In the genomic region with DNA sequence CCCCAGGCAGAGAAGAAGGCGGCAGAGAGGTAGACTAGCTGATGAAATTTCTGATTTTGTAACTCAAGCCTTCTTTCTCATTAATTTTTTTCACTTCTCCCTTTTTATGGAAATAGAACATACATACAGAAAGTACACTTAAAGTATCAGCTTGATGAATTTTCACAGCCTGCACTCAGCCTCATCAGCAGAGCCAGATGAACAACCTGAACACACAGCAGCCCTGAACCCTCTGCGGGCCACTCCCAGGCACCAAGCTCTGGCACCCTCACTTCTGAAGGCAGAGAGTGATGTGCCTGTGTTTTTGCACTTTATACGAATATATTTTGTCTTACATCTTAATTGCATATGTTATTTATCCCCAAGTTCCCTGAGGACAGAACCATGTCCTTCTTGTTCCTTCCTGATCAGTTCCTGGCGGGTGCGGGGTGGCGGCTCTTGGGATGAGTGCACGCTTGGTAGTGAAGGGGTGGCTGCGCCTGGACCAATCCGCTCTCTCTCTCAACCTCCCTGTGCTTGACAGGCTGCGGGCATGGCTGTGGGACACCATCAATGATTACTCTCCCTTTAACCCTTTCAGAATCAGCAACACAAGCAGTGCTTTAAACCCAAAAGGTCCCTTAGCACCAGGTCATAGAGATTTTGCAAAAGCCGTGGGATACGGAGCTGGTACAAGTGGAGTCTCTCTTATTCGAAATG, we compare ENCODE assay signal across 23 cellular contexts. TPM values are rescaled to one million over a fixed set of nuclear protein-coding genes. Genes with fewer than 3 reads are reported as not detected.
DNase-seq lines count a peak whose midpoint lies in the region; ATAC-seq, FAIRE-seq and TF ChIP-seq lines count a peak whose summit lies in the region.
"Had no signal": no experiment of that assay in that cellular context is flagged by ENCODE, and none has a peak within 500 bp of the region (broad histone marks: within the 10 kb centered on the region; RNA-seq: fewer than 3 reads in every experiment).

No MANE protein-coding gene starts in this region.

- no peak overlapping the region for H3K9ac ChIP-seq in HepG2 (ENCODE audit: insufficient read depth, low read depth, low read length)
- H3K9ac ChIP-seq: BLaER1, KMS-11 had no signal

- no peak overlapping the region for H3K4me3 ChIP-seq in RWPE2 (ENCODE audit: severe bottlenecking)
- peak overlapping the region in 1 of 3 experiments; percentile 44; a peak in 2 of 6 replicates for H3K4me3 ChIP-seq in HepG2 (replicated peaks in 1 of 3; ENCODE audit: insufficient read depth in 1 of 3, low read depth in 2 of 3, low read length in 3 of 3)
- H3K4me3 ChIP-seq: ascending aorta, BLaER1, SJSA1, tibial nerve had no signal

- DNase-seq in activated CD8-positive, alpha-beta memory T cell treated with anti-CD3 and anti-CD28 coated beads for 24 hours: peak; percentile 5
- no peak for DNase-seq in activated CD8-positive, alpha-beta memory T cell treated with anti-CD3 and anti-CD28 coated beads, Interleukin-2, amount 50 U/mL, for 48 hours
- no peak for DNase-seq in RWPE2 (ENCODE audit: low spot score)
- DNase-seq in HepG2 (ENCODE audit: low spot score): no peak
- DNase-seq in NCI-H1092 (lab: John Stamatoyannopoulos, UW): no peak
- DNase-seq in GOT3 (lab: John Stamatoyannopoulos, UW): no peak
- DNase-seq in activated naive CD4-positive, alpha-beta T cell treated with anti-CD3 and anti-CD28 coated beads, Interleukin-2, amount 50 U/mL, for 16 hours: no peak
- DNase-seq: activated CD4-positive, alpha-beta T cell treated with anti-CD3 and anti-CD28 coated beads for 48 hours; hippocampal formation; mesenchymal stem cell; NCI-H1092 treated with DMSO at 0.1 percent for 48 hours; NCI-H2029; NCI-H2227 treated with DMSO at 0.1 percent for 48 hours; NCI-H82; retina had no signal

- no peaks in the 10 kb centered on the region for H3K79me2 ChIP-seq in HepG2 (ENCODE audit: insufficient read depth, low read length)

- H3K9me3 ChIP-seq in RWPE2 (ENCODE audit: severe bottlenecking) (no peaks in the 10 kb centered on the region), HepG2 (ENCODE audit: low read length) (no peaks in the 10 kb centered on the region)
- H3K9me3 ChIP-seq: ascending aorta, SJSA1, tibial nerve had no signal

- TF ChIP-seq CTCF in RWPE2 (IDR thresholded peaks at IDR 0.05; ENCODE audit: poor library complexity, severe bottlenecking): no peak
- no peak for TF ChIP-seq CTCF in HepG2 (CRISPR knock-in tag; IDR thresholded peaks at IDR 0.05)

- no peaks in the 10 kb centered on the region for H3K27me3 ChIP-seq in RWPE2 (ENCODE audit: insufficient read depth, poor library complexity, severe bottlenecking)
- peaks cover 0 to 2% of the 10 kb centered on the region in 2 experiments; a peak in 2 of 5 replicates for H3K27me3 ChIP-seq in HepG2 (ENCODE audit: control insufficient read depth in 1 of 2, insufficient read depth in 2 of 2, low read length in 2 of 2)
- H3K27me3 ChIP-seq: ascending aorta, BLaER1, SJSA1 had no signal

- H3K4me2 ChIP-seq in HepG2 (ENCODE audit: low read depth, low read length): peak overlapping the region; percentile 63
- H3K4me2 ChIP-seq: BLaER1, KMS-11 had no signal

- no peak for TF ChIP-seq POLR2A in HepG2 (IDR thresholded peaks at IDR 0.05; ENCODE audit: insufficient read depth in 1 of 2, low read depth in 2 of 2, low read length in 2 of 2)

- no peaks in the 10 kb centered on the region for H4K20me1 ChIP-seq in HepG2 (ENCODE audit: insufficient read depth, low read length)
- H4K20me1 ChIP-seq: BLaER1 had no signal

- H3K4me1 ChIP-seq in RWPE2 (ENCODE audit: insufficient read depth, poor library complexity, severe bottlenecking) (peaks cover 5% of the 10 kb centered on the region), HepG2 (ENCODE audit: insufficient read depth, low read length) (peaks cover 45% of the 10 kb centered on the region)

- POLR2A ChIA-PET in HepG2 (lab: Yijun Ruan, JAX): interaction anchor here (0.7 to 1.4 kb wide), 6 partner anchors 14 to 277 kb away, joined by 3 to 6 read pairs (median 4); no protein-coding TSS in a partner anchor

- intact Hi-C loops in HepG2 (cut with micrococcal nuclease; ENCODE audit: unreplicated experiment): no loop called here

- H3K27ac ChIP-seq in RWPE2 (ENCODE audit: poor library complexity, severe bottlenecking): no peak overlapping the region
- no peak overlapping the region for H3K27ac ChIP-seq in HepG2 (ENCODE audit: extremely low read length, insufficient read depth, low read length)
- H3K27ac ChIP-seq: ascending aorta, BLaER1, epithelial cell of prostate, KMS-11, SJSA1, tibial nerve had no signal

- no peak for TF ChIP-seq RAD21 in HepG2 (CRISPR knock-in tag; IDR thresholded peaks at IDR 0.05)

- ATAC-seq in RWPE2 (ENCODE audit: low read depth) (peak; percentile 21; the same call in 2 of the 3 replicates), HepG2 (no peak), HG02870 (IDR thresholded peaks at IDR 0.05; ENCODE audit: unreplicated experiment) (no peak)

- H3K36me3 ChIP-seq in RWPE2 (ENCODE audit: low read depth) (no peaks in the 10 kb centered on the region), HepG2 (replicated peaks in 1 of 2; ENCODE audit: control insufficient read depth in 1 of 2, insufficient read depth in 2 of 2, low read length in 2 of 2) (no peaks in the 10 kb centered on the region)
- H3K36me3 ChIP-seq: ascending aorta, SJSA1, tibial nerve had no signal

- FAIRE-seq in HepG2 (lab: Jason Lieb, UNC): no peak
- FAIRE-seq: islet of Langerhans had no signal

- TF ChIP-seq EP300 in HepG2 (IDR thresholded peaks at IDR 0.05; ENCODE audit: low read depth in 2 of 2, low read length in 2 of 2): no peak
- TF ChIP-seq EP300 in HepG2 (CRISPR knock-in tag; IDR thresholded peaks at IDR 0.05; ENCODE audit: borderline replicate concordance): no peak

- 78% methylated on average over 13 of the region's 13 CpGs for WGBS in HepG2 (ENCODE audit: low lambda C conversion rate)

- H2AFZ ChIP-seq in HepG2 (ENCODE audit: low read length): no peak overlapping the region

- CTCF ChIA-PET in HepG2 (lab: Yijun Ruan, JAX; ENCODE audit: low intra/inter-chr PET ratio, low total read pairs): no interaction called here

- in situ Hi-C loops in HepG2 (cut with HindIII; ENCODE audit: extremely low pct_ligation_motif_present, low pct_unique_long_range_greater_than_20kb): no loop called here

- TSS peak; percentile 50 for BruUV-seq in HepG2 (replicated peaks; lab: Mats Ljungman, UMichigan)

TF ChIP-seq in HepG2, 621 proteins besides CTCF, POLR2A, EP300 and RAD21 (continues in another document):
- TF ChIP-seq RORA (CRISPR knock-in tag; IDR thresholded peaks at IDR 0.05) (no peak), ZNF10 (CRISPR knock-in tag; IDR thresholded peaks at IDR 0.05; ENCODE audit: borderline replicate concordance, low read depth) (no peak), TGIF2 (CRISPR knock-in tag; IDR thresholded peaks at IDR 0.05) (no peak), ZNF652 (CRISPR knock-in tag; IDR thresholded peaks at IDR 0.05; ENCODE audit: borderline replicate concordance, low read depth) (peak; percentile 65; the same call in 1 of the 2 replicates)
- TF ChIP-seq, protein P1, sequence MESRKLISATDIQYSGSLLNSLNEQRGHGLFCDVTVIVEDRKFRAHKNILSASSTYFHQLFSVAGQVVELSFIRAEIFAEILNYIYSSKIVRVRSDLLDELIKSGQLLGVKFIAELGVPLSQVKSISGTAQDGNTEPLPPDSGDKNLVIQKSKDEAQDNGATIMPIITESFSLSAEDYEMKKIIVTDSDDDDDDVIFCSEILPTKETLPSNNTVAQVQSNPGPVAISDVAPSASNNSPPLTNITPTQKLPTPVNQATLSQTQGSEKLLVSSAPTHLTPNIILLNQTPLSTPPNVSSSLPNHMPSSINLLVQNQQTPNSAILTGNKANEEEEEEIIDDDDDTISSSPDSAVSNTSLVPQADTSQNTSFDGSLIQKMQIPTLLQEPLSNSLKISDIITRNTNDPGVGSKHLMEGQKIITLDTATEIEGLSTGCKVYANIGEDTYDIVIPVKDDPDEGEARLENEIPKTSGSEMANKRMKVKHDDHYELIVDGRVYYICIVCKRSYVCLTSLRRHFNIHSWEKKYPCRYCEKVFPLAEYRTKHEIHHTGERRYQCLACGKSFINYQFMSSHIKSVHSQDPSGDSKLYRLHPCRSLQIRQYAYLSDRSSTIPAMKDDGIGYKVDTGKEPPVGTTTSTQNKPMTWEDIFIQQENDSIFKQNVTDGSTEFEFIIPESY (CRISPR knock-in tag; IDR thresholded peaks at IDR 0.05): peak; percentile 50; the same call in 1 of the 2 replicates

RNA-seq across cellular contexts. Expression of a gene that starts 34.8 kb away (rescaled TPM):
- total RNA-seq in HepG2 (2016; rRNA removed; fragmentation: Illumina TruSeq; extraction: Trizol): 97.8 and 136 TPM in 2 replicates
- total RNA-seq in HepG2 (2016; cell fraction: cytosol; rRNA removed; fragmentation: Illumina TruSeq; extraction: Trizol; ENCODE audit: low read depth): 82.1 and 86.5 TPM in 2 replicates
- total RNA-seq in HepG2 (2016; cell fraction: insoluble cytoplasmic fraction; rRNA removed; fragmentation: Illumina TruSeq; extraction: Trizol): 90.9 and 138 TPM in 2 replicates
- 67.9 and 80.5 TPM in 2 replicates for total RNA-seq in HepG2 (2016; cell fraction: membrane; rRNA removed; fragmentation: Illumina TruSeq; extraction: Trizol)
- 248 and 270 TPM in 2 replicates for total RNA-seq in HepG2 (2016; cell fraction: nucleus; rRNA removed; fragmentation: Illumina TruSeq; extraction: Trizol)
- polyA plus RNA-seq in HepG2 (2011; rRNA removed): 151 and 156 TPM in 2 replicates
- 52.5 and 65.6 TPM in 2 replicates for polyA plus RNA-seq in HepG2 (2011; cell fraction: cytosol; rRNA removed)
- polyA plus RNA-seq in HepG2 (2011; cell fraction: nucleus; rRNA removed): 488 and 509 TPM in 2 replicates
- 141 and 152 TPM in 2 replicates for polyA plus RNA-seq in HepG2 (2012)
- 1.8 and 2.1 TPM in 2 replicates for polyA plus RNA-seq in HepG2 (2016; cell fraction: cytosol; fragmentation: Illumina TruSeq; extraction: Trizol; ENCODE audit: low read depth)
- polyA plus RNA-seq in HepG2 (2016; cell fraction: insoluble cytoplasmic fraction; fragmentation: Illumina TruSeq; extraction: Trizol; ENCODE audit: low read depth): 62.7 and 70.2 TPM in 2 replicates
- 7.1 and 7.2 TPM in 2 replicates for polyA plus RNA-seq in HepG2 (2016; cell fraction: membrane; fragmentation: Illumina TruSeq; extraction: Trizol; ENCODE audit: low read depth)
- 361 and 384 TPM in 2 replicates for polyA plus RNA-seq in HepG2 (2016; cell fraction: nucleus; fragmentation: Illumina TruSeq; extraction: Trizol; ENCODE audit: insufficient read depth, low read depth)
- polyA minus RNA-seq in HepG2 (2011; rRNA and poly(A)+ RNA removed; ENCODE audit: low replicate concordance): 24.6 and 223 TPM in 2 replicates
- polyA minus RNA-seq in HepG2 (2011; cell fraction: cytosol; rRNA and poly(A)+ RNA removed): 115 and 134 TPM in 2 replicates
- polyA minus RNA-seq in HepG2 (2011; cell fraction: nucleus; rRNA and poly(A)+ RNA removed): 847 and 897 TPM in 2 replicates
